In genomic region chr5:66609615-66610014, GRCh38 we compare ENCODE assay signal across 18 cellular contexts. TPM values are rescaled to one million over a fixed set of nuclear protein-coding genes. Genes with fewer than 3 reads are reported as not detected.
DNase-seq lines count a peak whose midpoint lies in the region; ATAC-seq lines count a peak whose summit lies in the region.
"Had no signal": no experiment of that assay in that cellular context is flagged by ENCODE, and none has a peak within 500 bp of the region (broad histone marks: within the 10 kb centered on the region; RNA-seq: fewer than 3 reads in every experiment).

No MANE protein-coding gene starts in this region.

- no peaks in the 10 kb centered on the region for H3K9me3 ChIP-seq in subcutaneous abdominal adipose tissue (ENCODE audit: control insufficient read depth in 5 of 5, low read length in 5 of 5)
- H3K9me3 ChIP-seq: BLaER1, MG63 had no signal

- no peak overlapping the region for H3K9ac ChIP-seq in subcutaneous abdominal adipose tissue (ENCODE audit: low read length in 5 of 5)
- H3K9ac ChIP-seq: BLaER1 had no signal

- ATAC-seq in activated naive CD4-positive, alpha-beta T cell treated with anti-CD3 and anti-CD28 coated beads, Interleukin-2, amount 50 U/mL, for 72 hours = peak; percentile 37 to 41
- ATAC-seq in GM21526 (IDR thresholded peaks at IDR 0.05; ENCODE audit: low FRiP score, unreplicated experiment) (peak; percentile 68), HG03520 (IDR thresholded peaks at IDR 0.05; ENCODE audit: unreplicated experiment) (peak; percentile 66), left colon (no peak)
- ATAC-seq: CD8-positive, alpha-beta T cell had no signal

- H3K27ac Mint-ChIP-seq in activated naive CD4-positive, alpha-beta T cell treated with anti-CD3 and anti-CD28 coated beads, Interleukin-2, amount 50 U/mL, for 72 hours = no peak overlapping the region
- H3K27ac Mint-ChIP-seq: CD8-positive, alpha-beta T cell had no signal

- H3K4me1 ChIP-seq in subcutaneous abdominal adipose tissue (ENCODE audit: control insufficient read depth in 5 of 5, insufficient read depth in 5 of 5, low read length in 5 of 5) = peaks cover 0 to 39% (median 8%) of the 10 kb centered on the region in 5 donors
- H3K4me1 ChIP-seq: BLaER1 had no signal

- no peak overlapping the region for H3K4me3 ChIP-seq in subcutaneous abdominal adipose tissue (ENCODE audit: low read depth in 1 of 5, low read length in 5 of 5)
- H3K4me3 ChIP-seq: BLaER1, MG63 had no signal

- H3K27ac ChIP-seq in subcutaneous abdominal adipose tissue (ENCODE audit: low read depth, low read length) = peak overlapping the region; percentile 61
- H3K27ac ChIP-seq: BLaER1 had no signal

- no peaks in the 10 kb centered on the region for H3K9me3 Mint-ChIP-seq in activated naive CD4-positive, alpha-beta T cell treated with anti-CD3 and anti-CD28 coated beads, Interleukin-2, amount 50 U/mL, for 72 hours
- H3K9me3 Mint-ChIP-seq: CD8-positive, alpha-beta T cell had no signal

- DNase-seq in activated naive CD4-positive, alpha-beta T cell treated with anti-CD3 and anti-CD28 coated beads, Interleukin-2, amount 50 U/mL, for 72 hours (ENCODE audit: low spot score in 2 of 2) = no peak
- DNase-seq in activated naive CD4-positive, alpha-beta T cell treated with anti-CD3 and anti-CD28 coated beads, Interleukin-2, amount 50 U/mL, for 16 hours = no peak
- DNase-seq in cardiac septum (ENCODE audit: low spot score) (no peak), left colon (no peak), mucosa of gallbladder (ENCODE audit: low spot score) (no peak)
- DNase-seq: CD8-positive, alpha-beta T cell; DMS79; GOT3; IMR-90; Karpas-422; MG63; NCI-H1092; NCI-H1694; NCI-H524 had no signal

- no peaks in the 10 kb centered on the region for H3K27me3 ChIP-seq in subcutaneous abdominal adipose tissue (ENCODE audit: control insufficient read depth in 5 of 5, insufficient read depth in 4 of 5, low read length in 5 of 5)
- H3K27me3 ChIP-seq: BLaER1 had no signal

- H3K36me3 Mint-ChIP-seq in activated naive CD4-positive, alpha-beta T cell treated with anti-CD3 and anti-CD28 coated beads, Interleukin-2, amount 50 U/mL, for 72 hours = no peaks in the 10 kb centered on the region
- H3K36me3 Mint-ChIP-seq: CD8-positive, alpha-beta T cell had no signal

- H3K36me3 ChIP-seq in subcutaneous abdominal adipose tissue (ENCODE audit: control insufficient read depth in 5 of 5, insufficient read depth in 5 of 5, low read length in 5 of 5) = no peaks in the 10 kb centered on the region
- H3K36me3 ChIP-seq: BLaER1, MG63 had no signal

- intact Hi-C loops in cardiac septum (cut with DNase I) = no loop called here
- intact Hi-C loops in left colon (cut with DNase I, micrococcal nuclease) = no loop called here

RNA-seq across cellular contexts. Expression of gene MAST4, which starts 13.4 kb away (rescaled TPM):
- 10 to 100 TPM; 29.5 to 41.7 TPM for total RNA-seq in activated naive CD4-positive, alpha-beta T cell treated with anti-CD3 and anti-CD28 coated beads, Interleukin-2, amount 50 U/mL, for 72 hours
- 91.4 TPM for total RNA-seq in cardiac septum
- total RNA-seq in left colon = 10 to 100 TPM; 12.8 to 20.5 TPM
- 30.5 TPM for total RNA-seq in mucosa of gallbladder
